Comparison of ENCODE assay signal across 18 cellular contexts in genomic region chr1:51843948-51844347, GRCh38. TPM values are rescaled to one million over a fixed set of nuclear protein-coding genes. Genes with fewer than 3 reads are reported as not detected.
DNase-seq lines count a peak whose midpoint lies in the region; ATAC-seq, FAIRE-seq and TF ChIP-seq lines count a peak whose summit lies in the region.
"Had no signal": no experiment of that assay in that cellular context is flagged by ENCODE, and none has a peak within 500 bp of the region (broad histone marks: within the 10 kb centered on the region; RNA-seq: fewer than 3 reads in every experiment).

No MANE protein-coding gene starts in this region.

- H3K4me3 ChIP-seq in HUES64 (ENCODE audit: low read length): no peak overlapping the region
- no peak overlapping the region for H3K4me3 ChIP-seq in H1 (ENCODE audit: extremely low read depth in 1 of 4, insufficient read depth in 2 of 4, low read depth in 3 of 4, low read length in 4 of 4)

- H3K14ac ChIP-seq in H1 (ENCODE audit: insufficient read length): no peak overlapping the region

- no peak overlapping the region for H3K23ac ChIP-seq in H1 (ENCODE audit: insufficient read length)

- H2BK120ac ChIP-seq in H1 (replicated peaks; ENCODE audit: low read depth, low read length): no peak overlapping the region

- no peak for TF ChIP-seq CTCF in H1 (IDR thresholded peaks at IDR 0.05; ENCODE audit: control extremely low read depth in 1 of 3, insufficient read depth in 1 of 3, low read depth in 1 of 3, low read length in 3 of 3)

- no peaks in the 10 kb centered on the region for H3K27me3 ChIP-seq in HUES64 (ENCODE audit: insufficient read depth, low read length)
- H3K27me3 ChIP-seq in H1 (replicated peaks in 1 of 4; ENCODE audit: control insufficient read depth in 3 of 4, extremely low read depth in 1 of 4, insufficient read depth in 3 of 4, low read length in 3 of 4): no peaks in the 10 kb centered on the region

- H3K56ac ChIP-seq in H1 (replicated peaks; ENCODE audit: insufficient read length, low read depth, low read length): no peak overlapping the region

- H4K91ac ChIP-seq in H1 (replicated peaks; ENCODE audit: insufficient read length, low read length): no peak overlapping the region

- FAIRE-seq in H1 (lab: Jason Lieb, UNC): no peak

- H3K4me1 ChIP-seq in HUES64 (ENCODE audit: insufficient read depth, low read length): peaks cover 16% of the 10 kb centered on the region
- peaks cover 0 to 4% (median under 1%) of the 10 kb centered on the region in 4 experiments; a peak in 4 of 7 replicates for H3K4me1 ChIP-seq in H1 (replicated peaks in 1 of 4; ENCODE audit: control insufficient read depth in 3 of 4, insufficient read depth in 4 of 4, low read length in 3 of 4)

- H3K23me2 ChIP-seq in H1 (ENCODE audit: low read depth, low read length): no peaks in the 10 kb centered on the region; the same call in 1 of the 2 replicates

- H3K9ac ChIP-seq in HUES64 (ENCODE audit: low read depth, low read length) (no peak overlapping the region), H1 (replicated peaks in 1 of 4; ENCODE audit: extremely low read depth in 1 of 4, low read depth in 3 of 4, low read length in 3 of 4) (no peak overlapping the region)

- no peak overlapping the region for H2AFZ ChIP-seq in H1 (ENCODE audit: low read length)

- no peaks in the 10 kb centered on the region for H3K27me3 Mint-ChIP-seq in stimulated activated naive CD8-positive, alpha-beta T cell treated with anti-CD3 and anti-CD28 coated beads, Interleukin-15, Interleukin-2, amounts not matched to agents 100 ng/mL and 50 ng/mL, for 24 hours
- H3K27me3 Mint-ChIP-seq: activated naive CD8-positive, alpha-beta T cell had no signal

- H3K79me2 ChIP-seq in H1 (ENCODE audit: control insufficient read depth in 1 of 2, insufficient read depth in 2 of 2, low read length in 2 of 2): peaks cover 0 to 36% of the 10 kb centered on the region in 2 experiments; a peak in 3 of 4 replicates

- no peak overlapping the region for H2BK20ac ChIP-seq in H1 (ENCODE audit: low read length)

- POLR2A ChIA-PET in H1 (lab: Charles Lee; ENCODE audit: partially characterized antibody): interaction anchor here (0.9 to 1.4 kb wide), 4 partner anchors 17 to 147 kb away, joined by 3 to 4 read pairs (median 3); partner anchors contain the start of gene RAB3B

- no peak for TF ChIP-seq RAD21 in H1 (IDR thresholded peaks at IDR 0.05 in 1 of 2, conservative IDR thresholded peaks at IDR 0.05 in 1 of 2; ENCODE audit: low read depth in 2 of 2, low read length in 2 of 2)

- H3K9me3 Mint-ChIP-seq in activated naive CD4-positive, alpha-beta T cell treated with anti-CD3 and anti-CD28 coated beads, Interleukin-2, amount 50 U/mL, for 72 hours: peaks cover 0 to 5% of the 10 kb centered on the region in 2 donors
- H3K9me3 Mint-ChIP-seq in stimulated activated naive CD8-positive, alpha-beta T cell treated with anti-CD3 and anti-CD28 coated beads, Interleukin-15, Interleukin-2, amounts not matched to agents 100 ng/mL and 50 ng/mL, for 24 hours: no peaks in the 10 kb centered on the region

- TF ChIP-seq EP300 in H1 (IDR thresholded peaks at IDR 0.05; ENCODE audit: borderline replicate concordance in 1 of 2, low read depth in 2 of 2, low read length in 2 of 2): no peak

- no peak overlapping the region for H3K4me3 Mint-ChIP-seq in stimulated activated naive CD8-positive, alpha-beta T cell treated with anti-CD3 and anti-CD28 coated beads, Interleukin-15, Interleukin-2, amounts not matched to agents 100 ng/mL and 50 ng/mL, for 24 hours
- H3K4me3 Mint-ChIP-seq: activated naive CD8-positive, alpha-beta T cell had no signal

- H2BK5ac ChIP-seq in H1 (ENCODE audit: low read depth, low read length): peak overlapping the region; percentile 32; the same call in 1 of the 2 replicates

- DNase-seq in activated naive CD4-positive, alpha-beta T cell treated with anti-CD3 and anti-CD28 coated beads, Interleukin-2, amount 50 U/mL, for 72 hours (ENCODE audit: low spot score in 2 of 2): peak in 1 of 2 donors; percentile 35
- no peak for DNase-seq in activated naive CD4-positive, alpha-beta T cell treated with anti-CD3 and anti-CD28 coated beads, Interleukin-2, amount 50 U/mL, for 16 hours
- DNase-seq in H1 (ENCODE audit: low read depth in 1 of 2, low spot score in 2 of 2) (no peak), NCI-H2029 treated with DMSO at 0.1 percent for 48 hours (lab: John Stamatoyannopoulos, UW) (no peak)
- DNase-seq: AML-193; Calu3; effector CD4-positive, alpha-beta T cell; GDM1; hypothalamus; NCI-H1417 treated with DMSO at 0.1 percent for 48 hours; NCI-H345; occipital lobe had no signal

- H3K79me1 ChIP-seq in H1 (ENCODE audit: low read depth, low read length): no peaks in the 10 kb centered on the region

- H3K4me2 ChIP-seq in H1 (ENCODE audit: insufficient read depth in 1 of 2, low read depth in 2 of 2, low read length in 2 of 2): peak overlapping the region in 1 of 2 experiments; percentile 2; a peak in 1 of 4 replicates

- no peak overlapping the region for H4K5ac ChIP-seq in H1 (ENCODE audit: insufficient read length, low read depth, low read length)

- H4K20me1 ChIP-seq in H1 (replicated peaks in 1 of 2; ENCODE audit: control insufficient read depth in 1 of 2, insufficient read depth in 2 of 2, low read length in 2 of 2): no peaks in the 10 kb centered on the region

- peak overlapping the region; percentile 65; the same call in 1 of the 2 replicates for H2AK5ac ChIP-seq in H1 (ENCODE audit: low read depth, low read length)

- WGBS in HUES64: 78% methylated on average over 4 of the region's 4 CpGs
- 65% methylated on average over 4 of the region's 4 CpGs; no CpG with 5 or more reads in 1 of the 2 experiments for WGBS in H1 (ENCODE audit: extremely low coverage in 1 of 2, insufficient coverage in 1 of 2, insufficient read length in 1 of 2, insufficient replicate concordance in 2 of 2, low coverage in 1 of 2, low lambda C conversion rate in 2 of 2, missing lambda C conversion rate in 1 of 2), 2 experiments

- 0 out of 2 replicates have a peak overlapping the region, but pooled peaks have one; percentile 68 for H2BK12ac ChIP-seq in H1 (ENCODE audit: low read depth, low read length)

- H3K4me1 Mint-ChIP-seq in stimulated activated naive CD8-positive, alpha-beta T cell treated with anti-CD3 and anti-CD28 coated beads, Interleukin-15, Interleukin-2, amounts not matched to agents 100 ng/mL and 50 ng/mL, for 24 hours (ENCODE audit: low read depth): peaks cover 12% of the 10 kb centered on the region

- H3K36me3 ChIP-seq in HUES64 (ENCODE audit: insufficient read depth, low read length): peaks cover 20% of the 10 kb centered on the region
- peaks cover 0 to 10% (median 5%) of the 10 kb centered on the region in 4 experiments; a peak in 3 of 8 replicates for H3K36me3 ChIP-seq in H1 (ENCODE audit: control insufficient read depth in 2 of 4, insufficient read depth in 4 of 4, low read length in 3 of 4)

- H3K9me3 ChIP-seq in HUES64 (ENCODE audit: insufficient read depth, low read depth, low read length) (no peaks in the 10 kb centered on the region), H1 (ENCODE audit: insufficient read depth in 2 of 2, low read depth in 1 of 2, low read length in 1 of 2) (peaks cover 0 to 8% of the 10 kb centered on the region in 2 experiments; a peak in 1 of 4 replicates)

- H3K18ac ChIP-seq in H1 (ENCODE audit: extremely low read depth, low read length): no peak overlapping the region

- no peak overlapping the region for H2BK15ac ChIP-seq in H1 (ENCODE audit: low read length)

- TF ChIP-seq POLR2A in H1 (IDR thresholded peaks at IDR 0.05; ENCODE audit: control extremely low read depth in 1 of 2, low read depth in 2 of 2, low read length in 2 of 2): no peak

- H4K8ac ChIP-seq in H1 (ENCODE audit: extremely low read depth, insufficient read depth, low read length): no peak overlapping the region

- 0 out of 2 replicates have a peak overlapping the region, but pooled peaks have one; percentile 9 for H3K27ac ChIP-seq in HUES64 (ENCODE audit: low read depth, low read length)
- no peak overlapping the region for H3K27ac ChIP-seq in H1 (ENCODE audit: low read depth, low read length)

- peaks cover 7 to 19% of the 10 kb centered on the region in 2 donors for H3K36me3 Mint-ChIP-seq in activated naive CD4-positive, alpha-beta T cell treated with anti-CD3 and anti-CD28 coated beads, Interleukin-2, amount 50 U/mL, for 72 hours
- peaks cover 34% of the 10 kb centered on the region for H3K36me3 Mint-ChIP-seq in stimulated activated naive CD8-positive, alpha-beta T cell treated with anti-CD3 and anti-CD28 coated beads, Interleukin-15, Interleukin-2, amounts not matched to agents 100 ng/mL and 50 ng/mL, for 24 hours (ENCODE audit: low read depth)

- peak; percentile 53 to 99 for ATAC-seq in activated naive CD4-positive, alpha-beta T cell treated with anti-CD3 and anti-CD28 coated beads, Interleukin-2, amount 50 U/mL, for 72 hours
- ATAC-seq in HG03378 (IDR thresholded peaks at IDR 0.05; ENCODE audit: unreplicated experiment): no peak
- ATAC-seq: Right ventricle myocardium inferior, sciatic nerve had no signal

- H3K4ac ChIP-seq in H1 (replicated peaks; ENCODE audit: insufficient read length, low read depth, low read length): no peak overlapping the region

- peak overlapping the region in 1 of 2 donors; percentile 23 for H3K27ac Mint-ChIP-seq in activated naive CD4-positive, alpha-beta T cell treated with anti-CD3 and anti-CD28 coated beads, Interleukin-2, amount 50 U/mL, for 72 hours
- peak overlapping the region; percentile 68 for H3K27ac Mint-ChIP-seq in stimulated activated naive CD8-positive, alpha-beta T cell treated with anti-CD3 and anti-CD28 coated beads, Interleukin-15, Interleukin-2, amounts not matched to agents 100 ng/mL and 50 ng/mL, for 24 hours
- H3K27ac Mint-ChIP-seq: activated naive CD8-positive, alpha-beta T cell had no signal

- CTCF ChIA-PET in H1 (lab: Charles Lee; ENCODE audit: partially characterized antibody): interaction anchor here (0.7 to 1.6 kb wide), 5 partner anchors 15 to 83 kb away, joined by 3 to 4 read pairs (median 4); no protein-coding TSS in a partner anchor

TF ChIP-seq in H1, 55 proteins besides CTCF, POLR2A, EP300 and RAD21:
- TF ChIP-seq TAF1 (IDR thresholded peaks at IDR 0.05; ENCODE audit: low read depth, low read length) (no peak), ASH2L (IDR thresholded peaks at IDR 0.05; ENCODE audit: low read length) (peak; percentile 57)

RNA-seq across cellular contexts. Expression of gene NRDC, which starts 34.6 kb away (rescaled TPM):
- total RNA-seq in activated naive CD4-positive, alpha-beta T cell treated with anti-CD3 and anti-CD28 coated beads, Interleukin-2, amount 50 U/mL, for 72 hours: 100 to 1,000 TPM; 132 to 163 TPM
- 123 TPM for polyA plus RNA-seq in HUES64 (2013, experiment 1 of 2)
- polyA plus RNA-seq in HUES64 (2013, experiment 2 of 2): 130 TPM
- 177 and 182 TPM in 2 replicates for total RNA-seq in H1 (2021; fragmentation: NEBNext Ultra II Directional; extraction: Animal tissue kit (Norgen Biotek cat#: 25700))
- 61.6 and 70.2 TPM in 2 replicates for polyA plus RNA-seq in H1 (2011; rRNA removed)
- polyA plus RNA-seq in H1 (2011; cell fraction: cytosol; rRNA removed): 89.1 TPM
- 139 TPM for polyA plus RNA-seq in H1 (2011; cell fraction: nucleus; rRNA removed)
- 178 to 211 TPM (median 191 TPM) in 4 replicates for polyA plus RNA-seq in H1 (2012, experiment 1 of 2)
- 9.6 TPM for polyA plus RNA-seq in H1 (2012, experiment 2 of 2)
- 123 TPM for polyA plus RNA-seq in H1 (2013, experiment 1 of 2)
- 115 TPM for polyA plus RNA-seq in H1 (2013, experiment 2 of 2)
- polyA minus RNA-seq in H1 (2011; rRNA and poly(A)+ RNA removed): 136 and 138 TPM in 2 replicates
- 51.7 TPM for polyA minus RNA-seq in H1 (2011; cell fraction: cytosol; rRNA and poly(A)+ RNA removed)
- polyA minus RNA-seq in H1 (2011; cell fraction: nucleus; rRNA and poly(A)+ RNA removed): 89.1 TPM
